Comparison of ENCODE assay signal across 14 cellular contexts in the genomic region with DNA sequence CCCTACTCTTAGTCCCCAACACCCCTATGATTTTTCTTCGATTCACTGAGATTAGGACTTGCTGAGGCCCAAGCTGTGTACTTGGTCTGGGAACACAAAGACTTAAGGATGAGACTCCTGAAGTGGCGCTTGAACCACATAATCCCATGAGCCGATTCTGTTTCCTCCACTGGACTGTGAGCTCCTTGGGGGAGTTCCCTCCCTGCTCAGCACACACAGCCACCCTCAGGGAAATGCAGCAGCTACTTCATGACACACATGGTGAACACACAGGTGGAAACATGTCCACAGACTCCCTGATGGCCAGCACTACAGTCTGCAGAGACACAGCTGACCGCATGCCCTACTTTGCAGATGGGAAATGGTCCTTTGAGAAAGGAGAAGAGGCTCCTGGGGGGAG.
"Had no signal": no experiment of that assay in that cellular context is flagged by ENCODE, and none has a peak within 500 bp of the region (broad histone marks: within the 10 kb centered on the region; RNA-seq: fewer than 3 reads in every experiment).

No MANE protein-coding gene starts in this region.

- ATAC-seq: gastrocnemius medialis, heart right ventricle, left colon, right lobe of liver had no signal

- H3K4me3 ChIP-seq: gastrocnemius medialis, heart right ventricle, lower lobe of right lung, right lobe of liver, smooth muscle cell had no signal

- H3K27ac Mint-ChIP-seq: activated naive CD4-positive, alpha-beta T cell treated with anti-CD3 and anti-CD28 coated beads for 36 hours; activated T-helper 2 cell treated with anti-CD3 and anti-CD28 coated beads, Interferon-gamma antibody, Interleukin-2, Interleukin-4, amounts not matched to agents 10 μg/mL and 5 μg/mL and 100 μg/mL, durations not matched to agents 14 hours and 24 hours and 36 hours had no signal

- DNase-seq: activated CD4-positive, alpha-beta T cell treated with anti-CD3 and anti-CD28 coated beads, Interleukin-2, amount 50 U/mL, for 1 hour; activated CD4-positive, CD25-positive, alpha-beta regulatory T cell; activated naive CD4-positive, alpha-beta T cell treated with anti-CD3 and anti-CD28 coated beads for 36 hours; activated T-cell treated with anti-CD3 and anti-CD28 coated beads for 4 hours; amygdala; effector CD8-positive, alpha-beta T cell; gastrocnemius medialis; heart right ventricle; left colon; lower lobe of right lung; right lobe of liver had no signal

- H3K4me3 Mint-ChIP-seq: activated naive CD4-positive, alpha-beta T cell treated with anti-CD3 and anti-CD28 coated beads for 36 hours; brain had no signal

- H3K9me3 ChIP-seq: gastrocnemius medialis, heart right ventricle, lower lobe of right lung, right lobe of liver had no signal

- H3K27me3 ChIP-seq: gastrocnemius medialis, right lobe of liver had no signal

- H3K9me3 Mint-ChIP-seq: activated naive CD4-positive, alpha-beta T cell treated with anti-CD3 and anti-CD28 coated beads for 36 hours; activated T-helper 2 cell treated with anti-CD3 and anti-CD28 coated beads, Interferon-gamma antibody, Interleukin-2, Interleukin-4, amounts not matched to agents 10 μg/mL and 5 μg/mL and 100 μg/mL, durations not matched to agents 14 hours and 24 hours and 36 hours; brain had no signal

- H3K27ac ChIP-seq: gastrocnemius medialis, heart right ventricle, lower lobe of right lung, right lobe of liver had no signal

- H3K36me3 Mint-ChIP-seq: brain had no signal

- H3K36me3 ChIP-seq: gastrocnemius medialis, heart right ventricle, lower lobe of right lung, right lobe of liver had no signal
